22 cellular contexts compared by ENCODE assay signal in genomic region chr12:123934016-123934620, GRCh38. TPM values are rescaled to one million over a fixed set of nuclear protein-coding genes. Genes with fewer than 3 reads are reported as not detected.
A peak's percentile ranks its signal among the peaks of the same experiment; 100 is the strongest.
DNase-seq lines count a peak whose midpoint lies in the region; ATAC-seq and TF ChIP-seq lines count a peak whose summit lies in the region.
"Had no signal": no experiment of that assay in that cellular context is flagged by ENCODE, and none has a peak within 500 bp of the region (broad histone marks: within the 10 kb centered on the region; RNA-seq: fewer than 3 reads in every experiment).

No MANE protein-coding gene starts in this region.

- no peaks in the 10 kb centered on the region for H3K9me3 Mint-ChIP-seq in activated B cell treated with CpG ODN at 0.5 μM for 24 hours
- H3K9me3 Mint-ChIP-seq in naive B cell = no peaks in the 10 kb centered on the region

- H2AFZ ChIP-seq in hepatocyte = no peak overlapping the region

- H3K4me1 ChIP-seq in upper lobe of right lung (peaks cover 16% of the 10 kb centered on the region), hepatocyte (ENCODE audit: insufficient read depth) (no peaks in the 10 kb centered on the region)

- intact Hi-C loops in activated B cell treated with CpG ODN at 0.5 μM for 24 hours (cut with micrococcal nuclease) (no loop called here), upper lobe of right lung (cut with DNase I) (no loop called here)

- TF ChIP-seq CTCF in activated B cell treated with CpG ODN at 0.5 μM for 24 hours (IDR thresholded peaks at IDR 0.05) = no peak
- TF ChIP-seq CTCF in upper lobe of right lung (IDR thresholded peaks at IDR 0.05) = no peak
- no peak for TF ChIP-seq CTCF in hepatocyte (IDR thresholded peaks at IDR 0.05; ENCODE audit: poor library complexity)

- DNase-seq in activated CD4-positive, CD25-positive, alpha-beta regulatory T cell treated with anti-CD3 and anti-CD28 coated beads, Interleukin-2, amount 50 U/mL, for 72 hours = peak; percentile 18
- no peak for DNase-seq in activated CD4-positive, CD25-positive, alpha-beta regulatory T cell (lab: John Stamatoyannopoulos, UW)
- DNase-seq in activated B cell treated with CpG ODN at 0.5 μM for 24 hours (no peak), naive B cell (no peak), upper lobe of right lung (peak; percentile 52), hepatocyte (ENCODE audit: low spot score) (no peak)
- DNase-seq: 8988T, AML-193, DMS53, GDM1, MM.1S, NCI-H1092 treated with DMSO at 0.1 percent for 48 hours, NCI-H2029 treated with DMSO at 0.1 percent for 48 hours, NCI-H2171 treated with DMSO at 0.1 percent for 48 hours, NCI-H524 treated with DMSO at 0.1 percent for 48 hours, NCI-H82, Right ventricle myocardium superior, SW 1271 had no signal

- H3K27me3 Mint-ChIP-seq in activated B cell treated with CpG ODN at 0.5 μM for 24 hours = no peaks in the 10 kb centered on the region
- H3K27me3 Mint-ChIP-seq in naive B cell = peaks cover 0 to 7% (median 0%) of the 10 kb centered on the region in 3 donors

- H3K4me1 Mint-ChIP-seq in activated B cell treated with CpG ODN at 0.5 μM for 24 hours (peaks cover 23% of the 10 kb centered on the region), naive B cell (peaks cover 19 to 21% (median 19%) of the 10 kb centered on the region in 3 donors)

- no peaks in the 10 kb centered on the region for H4K20me1 ChIP-seq in hepatocyte (ENCODE audit: insufficient read depth, poor library complexity, severe bottlenecking)

- H3K4me3 ChIP-seq in upper lobe of right lung (no peak overlapping the region), hepatocyte (no peak overlapping the region)

- WGBS in hepatocyte (ENCODE audit: low lambda C conversion rate, missing lambda C conversion rate) = 93% methylated on average over 11 of the region's 11 CpGs

- H3K36me3 Mint-ChIP-seq in activated B cell treated with CpG ODN at 0.5 μM for 24 hours (ENCODE audit: low read depth) (peaks cover 13% of the 10 kb centered on the region), naive B cell (peaks cover 5 to 18% of the 10 kb centered on the region in 2 donors)

- CTCF ChIA-PET in activated B cell treated with CpG ODN at 0.5 μM for 24 hours (lab: Charles Lee) = no interaction called here

- no peaks in the 10 kb centered on the region for H3K79me2 ChIP-seq in hepatocyte

- POLR2A ChIA-PET in activated B cell treated with CpG ODN at 0.5 μM for 24 hours (lab: Charles Lee) = no interaction called here

- H3K27ac ChIP-seq in upper lobe of right lung (no peak overlapping the region), hepatocyte (no peak overlapping the region)

- H3K27ac Mint-ChIP-seq in activated B cell treated with CpG ODN at 0.5 μM for 24 hours = no peak overlapping the region
- H3K27ac Mint-ChIP-seq in naive B cell = no peak overlapping the region
- H3K27ac Mint-ChIP-seq: CD14-positive monocyte had no signal

- H3K9me2 ChIP-seq in hepatocyte (replicated peaks; ENCODE audit: insufficient read depth) = no peaks in the 10 kb centered on the region

- no peak overlapping the region for H3K4me3 Mint-ChIP-seq in activated B cell treated with CpG ODN at 0.5 μM for 24 hours
- H3K4me3 Mint-ChIP-seq in naive B cell = no peak overlapping the region
- H3K4me3 Mint-ChIP-seq: CD14-positive monocyte had no signal

- peaks cover 9% of the 10 kb centered on the region for H3K36me3 ChIP-seq in upper lobe of right lung
- no peaks in the 10 kb centered on the region for H3K36me3 ChIP-seq in hepatocyte (replicated peaks; ENCODE audit: insufficient read depth, low read depth)

- H3K27me3 ChIP-seq in upper lobe of right lung (no peaks in the 10 kb centered on the region), hepatocyte (no peaks in the 10 kb centered on the region)

- H3K4me2 ChIP-seq in hepatocyte = no peak overlapping the region

- H3K9me3 ChIP-seq in upper lobe of right lung (no peaks in the 10 kb centered on the region), hepatocyte (ENCODE audit: low read depth) (no peaks in the 10 kb centered on the region)

- ATAC-seq in activated B cell treated with CpG ODN at 0.5 μM for 24 hours (ENCODE audit: low read depth) (peak; percentile 40), naive B cell (ENCODE audit: low read depth in 2 of 2) (peak; percentile 20 to 34), upper lobe of right lung (no peak), HG02759 (IDR thresholded peaks at IDR 0.05; ENCODE audit: unreplicated experiment) (no peak), HG02571 (IDR thresholded peaks at IDR 0.05; ENCODE audit: unreplicated experiment) (no peak)
- ATAC-seq: HCT116 had no signal

RNA-seq across cellular contexts. Expression of gene CCDC92, which starts 38.5 kb away (rescaled TPM):
- total RNA-seq in activated B cell treated with CpG ODN at 0.5 μM for 24 hours (21.5 and 23.7 TPM in 2 replicates), upper lobe of right lung (48.6 TPM), hepatocyte (12.8 and 16.9 TPM in 2 replicates)
- polyA plus RNA-seq in naive B cell (ENCODE audit: low read depth in 6 of 6) (10 to 100 TPM; 18.7 to 31.5 (median 23.0) TPM), hepatocyte (58.8 and 60.2 TPM in 2 replicates)

RNA-seq across cellular contexts. Expression of gene ZNF664, which starts 38.9 kb away (rescaled TPM):
- total RNA-seq in activated B cell treated with CpG ODN at 0.5 μM for 24 hours = 35.6 and 40.7 TPM in 2 replicates
- 10 to 100 TPM in 4 of 6 donors, 1 to 10 TPM in 2; 7.7 to 19.0 (median 11.8) TPM for polyA plus RNA-seq in naive B cell (ENCODE audit: low read depth in 6 of 6)
- total RNA-seq in upper lobe of right lung = 92.3 TPM
- total RNA-seq in hepatocyte = 63.9 and 80.4 TPM in 2 replicates
- polyA plus RNA-seq in hepatocyte = 13.5 and 17.6 TPM in 2 replicates

Comparison
In these comparisons a context has a peak if more than half of its experiments do, and no peak if none do; other contexts are left out.
1. DNase-seq: peak in activated CD4-positive, CD25-positive, alpha-beta regulatory T cell treated with anti-CD3 and anti-CD28 coated beads, Interleukin-2, amount 50 U/mL, for 72 hours (single experiment) and upper lobe of right lung (single experiment); none in activated CD4-positive, CD25-positive, alpha-beta regulatory T cell (0 of 4), activated B cell treated with CpG ODN at 0.5 μM for 24 hours (single experiment), naive B cell (single experiment) and hepatocyte (single experiment).
2. ATAC-seq: peak in activated B cell treated with CpG ODN at 0.5 μM for 24 hours (single experiment) and naive B cell (2 of 2); none in upper lobe of right lung (single experiment), HG02759 (single experiment) and HG02571 (single experiment).